Comparison of ENCODE assay signal across 17 cellular contexts in the genomic region with DNA sequence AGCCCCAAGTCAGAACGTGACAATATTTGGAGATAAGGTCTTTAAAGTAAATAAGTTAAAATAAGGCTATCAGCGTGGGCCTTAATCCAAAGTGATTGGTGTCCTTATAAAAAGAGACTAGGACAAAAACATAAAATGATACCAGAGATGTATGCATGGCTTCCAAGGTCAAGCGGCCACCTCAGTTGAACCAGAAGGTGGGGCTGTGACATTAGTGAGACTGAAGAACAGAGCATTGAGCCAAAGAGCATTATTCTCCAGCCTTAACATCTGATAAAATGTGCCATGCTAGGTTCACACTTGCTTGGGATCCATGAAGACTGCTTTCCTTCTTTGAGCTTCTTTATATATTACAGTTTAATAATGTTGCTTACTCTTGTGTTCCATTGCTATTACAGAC.
A peak's percentile ranks its signal among the peaks of the same experiment; 100 is the strongest.
DNase-seq lines count a peak whose midpoint lies in the region; ATAC-seq and TF ChIP-seq lines count a peak whose summit lies in the region.
"Had no signal": no experiment of that assay in that cellular context is flagged by ENCODE, and none has a peak within 500 bp of the region (broad histone marks: within the 10 kb centered on the region; RNA-seq: fewer than 3 reads in every experiment).

No MANE protein-coding gene starts in this region.

- H2AFZ ChIP-seq in GM23338 (no peak overlapping the region), OCI-LY1 (ENCODE audit: low read length) (no peak overlapping the region)
- H2AFZ ChIP-seq: PC-9 had no signal

- peak; percentile 42 for DNase-seq in DMS 273 (lab: John Stamatoyannopoulos, UW; ENCODE audit: unreplicated experiment)
- DNase-seq in DMS 273 treated with DMSO at 0.1 percent for 48 hours (lab: John Stamatoyannopoulos, UW), result no peak
- DNase-seq in GM23338 (ENCODE audit: low spot score), result peak; percentile 58
- DNase-seq in fibroblast of villous mesenchyme (ENCODE audit: low read depth), result no peak
- no peak for DNase-seq in aorta
- no peak for DNase-seq in activated effector memory CD4-positive, alpha-beta T cell treated with Interleukin-2 at 50 U/mL for 16 hours
- no peak for DNase-seq in ovary
- DNase-seq: 8988T; CD8-positive, alpha-beta T cell; foreskin melanocyte; KG1; mesenchymal stem cell; PC-9 had no signal

- H3K4me3 ChIP-seq in GM23338 (no peak overlapping the region), OCI-LY1 (ENCODE audit: low read depth, low read length, poor library complexity, severe bottlenecking) (no peak overlapping the region), fibroblast of villous mesenchyme (ENCODE audit: low read depth, low read length) (no peak overlapping the region), aorta (ENCODE audit: low read length in 2 of 2) (no peak overlapping the region), ovary (no peak overlapping the region)
- H3K4me3 ChIP-seq: PC-9 had no signal

- H3K9me3 Mint-ChIP-seq in GM23338, result no peaks in the 10 kb centered on the region
- H3K9me3 Mint-ChIP-seq: CD8-positive, alpha-beta T cell; stimulated activated memory B cell treated with anti-CD40 and anti-IgM and Interleukin-4, amounts not matched to agents 10 μg/mL and 1 μg/mL and 100 μg/mL, for 72 hours had no signal

- no peaks in the 10 kb centered on the region for H3F3A ChIP-seq in GM23338 (replicated peaks; ENCODE audit: low read depth)
- H3F3A ChIP-seq in OCI-LY1 (ENCODE audit: insufficient read depth, low read length), result no peaks in the 10 kb centered on the region

- H3K36me3 Mint-ChIP-seq in GM23338 (ENCODE audit: low read depth), result no peaks in the 10 kb centered on the region
- H3K36me3 Mint-ChIP-seq: activated naive CD4-positive, alpha-beta T cell treated with anti-CD3 and anti-CD28 coated beads, Interleukin-2, amount 50 U/mL, for 24 hours; CD8-positive, alpha-beta T cell; stimulated activated memory B cell treated with anti-CD40 and anti-IgM and Interleukin-4, amounts not matched to agents 10 μg/mL and 1 μg/mL and 100 μg/mL, for 72 hours had no signal

- H3K27ac ChIP-seq in GM23338 (ENCODE audit: low read depth), result no peak overlapping the region
- no peak overlapping the region for H3K27ac ChIP-seq in OCI-LY1 (ENCODE audit: low read depth, low read length, poor library complexity, severe bottlenecking)
- no peak overlapping the region for H3K27ac ChIP-seq in aorta (ENCODE audit: low read depth in 1 of 2, low read length in 2 of 2)
- H3K27ac ChIP-seq in ovary, result no peak overlapping the region
- H3K27ac ChIP-seq: neutrophil, PC-9 had no signal

- H3K9ac ChIP-seq in OCI-LY1 (ENCODE audit: low read length), result no peak overlapping the region

- H4K20me1 ChIP-seq in GM23338 (replicated peaks; ENCODE audit: insufficient read depth) (no peaks in the 10 kb centered on the region), OCI-LY1 (ENCODE audit: insufficient read depth, low read length) (no peaks in the 10 kb centered on the region)

- H3K79me2 ChIP-seq in GM23338 (replicated peaks; ENCODE audit: insufficient read depth) (no peaks in the 10 kb centered on the region), OCI-LY1 (ENCODE audit: insufficient read depth, low read length) (no peaks in the 10 kb centered on the region)

- H3K27ac Mint-ChIP-seq in GM23338, result no peak overlapping the region
- H3K27ac Mint-ChIP-seq: activated naive CD4-positive, alpha-beta T cell treated with anti-CD3 and anti-CD28 coated beads, Interleukin-2, amount 50 U/mL, for 24 hours; CD8-positive, alpha-beta T cell; stimulated activated memory B cell treated with anti-CD40 and anti-IgM and Interleukin-4, amounts not matched to agents 10 μg/mL and 1 μg/mL and 100 μg/mL, for 72 hours had no signal

- H3K9me3 ChIP-seq in OCI-LY1 (ENCODE audit: low read length) (no peaks in the 10 kb centered on the region), aorta (ENCODE audit: control insufficient read depth, low read length) (no peaks in the 10 kb centered on the region), ovary (no peaks in the 10 kb centered on the region)
- H3K9me3 ChIP-seq: neutrophil had no signal

- no peak overlapping the region for H3K4me3 Mint-ChIP-seq in GM23338
- H3K4me3 Mint-ChIP-seq: activated naive CD4-positive, alpha-beta T cell treated with anti-CD3 and anti-CD28 coated beads, Interleukin-2, amount 50 U/mL, for 24 hours; CD8-positive, alpha-beta T cell; stimulated activated memory B cell treated with anti-CD40 and anti-IgM and Interleukin-4, amounts not matched to agents 10 μg/mL and 1 μg/mL and 100 μg/mL, for 72 hours had no signal

- peaks cover 14% of the 10 kb centered on the region for H3K4me1 Mint-ChIP-seq in GM23338
- H3K4me1 Mint-ChIP-seq: activated naive CD4-positive, alpha-beta T cell treated with anti-CD3 and anti-CD28 coated beads, Interleukin-2, amount 50 U/mL, for 24 hours; stimulated activated memory B cell treated with anti-CD40 and anti-IgM and Interleukin-4, amounts not matched to agents 10 μg/mL and 1 μg/mL and 100 μg/mL, for 72 hours had no signal

- no peak for TF ChIP-seq EP300 in ovary (IDR thresholded peaks at IDR 0.05)

- ATAC-seq in GM23338 (peak; percentile 48; the same call in 2 of the 3 replicates), aorta (ENCODE audit: low FRiP score) (no peak)
- ATAC-seq: CD8-positive, alpha-beta T cell; stimulated activated memory B cell treated with anti-CD40 and anti-IgM and Interleukin-4, amounts not matched to agents 10 μg/mL and 1 μg/mL and 100 μg/mL, for 72 hours had no signal

- no peak for TF ChIP-seq POLR2A in ovary (IDR thresholded peaks at IDR 0.05)

- 77 to 79% methylated on average over 3 of the region's 3 CpGs for WGBS in aorta, 2 donors
- 74 to 83% (median 82%) methylated on average over 3 of the region's 3 CpGs for WGBS in ovary, 3 donors

- H3K36me3 ChIP-seq in GM23338 (ENCODE audit: insufficient read depth), result no peaks in the 10 kb centered on the region
- no peaks in the 10 kb centered on the region for H3K36me3 ChIP-seq in OCI-LY1 (ENCODE audit: insufficient read depth, low read length)
- H3K36me3 ChIP-seq in aorta (ENCODE audit: control insufficient read depth in 1 of 2, insufficient read depth in 2 of 2, low read length in 1 of 2), result no peaks in the 10 kb centered on the region
- H3K36me3 ChIP-seq in ovary, result no peaks in the 10 kb centered on the region
- H3K36me3 ChIP-seq: neutrophil had no signal

- no peaks in the 10 kb centered on the region for H3K27me3 ChIP-seq in GM23338 (ENCODE audit: insufficient read depth)
- no peaks in the 10 kb centered on the region for H3K27me3 ChIP-seq in OCI-LY1 (ENCODE audit: insufficient read depth, low read length)
- H3K27me3 ChIP-seq in aorta (ENCODE audit: control insufficient read depth in 1 of 2, insufficient read depth in 2 of 2, low read length in 1 of 2), result no peaks in the 10 kb centered on the region
- peaks cover 3% of the 10 kb centered on the region for H3K27me3 ChIP-seq in ovary
- H3K27me3 ChIP-seq: neutrophil had no signal

- no peaks in the 10 kb centered on the region for H3K9me2 ChIP-seq in GM23338 (ENCODE audit: insufficient read depth)
- no peaks in the 10 kb centered on the region for H3K9me2 ChIP-seq in OCI-LY1 (ENCODE audit: low read depth, low read length)

- no peaks in the 10 kb centered on the region for H3K27me3 Mint-ChIP-seq in GM23338 (ENCODE audit: insufficient read depth, low read depth, poor library complexity)
- H3K27me3 Mint-ChIP-seq: activated naive CD4-positive, alpha-beta T cell treated with anti-CD3 and anti-CD28 coated beads, Interleukin-2, amount 50 U/mL, for 24 hours; stimulated activated memory B cell treated with anti-CD40 and anti-IgM and Interleukin-4, amounts not matched to agents 10 μg/mL and 1 μg/mL and 100 μg/mL, for 72 hours had no signal

- H3K4me2 ChIP-seq in GM23338 (no peak overlapping the region), OCI-LY1 (ENCODE audit: low read length) (no peak overlapping the region)
- H3K4me2 ChIP-seq: PC-9 had no signal

- H3K4me1 ChIP-seq in GM23338 (ENCODE audit: insufficient read depth) (peaks cover 13% of the 10 kb centered on the region), OCI-LY1 (ENCODE audit: insufficient read depth, low read length, severe bottlenecking) (no peaks in the 10 kb centered on the region), aorta (ENCODE audit: control insufficient read depth in 1 of 2, insufficient read depth in 2 of 2, low read length in 2 of 2) (no peaks in the 10 kb centered on the region), ovary (ENCODE audit: insufficient read depth) (no peaks in the 10 kb centered on the region)

- TF ChIP-seq CTCF in GM23338 (conservative IDR thresholded peaks at IDR 0.05; ENCODE audit: low read depth in 2 of 2), result peak; percentile 71 to 80
- TF ChIP-seq CTCF in OCI-LY1 (IDR thresholded peaks at IDR 0.05; ENCODE audit: low read length), result peak; percentile 36; the same call in 1 of the 2 replicates
- TF ChIP-seq CTCF in fibroblast of villous mesenchyme (IDR thresholded peaks at IDR 0.05; ENCODE audit: insufficient read depth, low read depth, low read length), result peak; percentile 8
- no peak for TF ChIP-seq CTCF in ovary (IDR thresholded peaks at IDR 0.05)

- intact Hi-C loops in aorta (cut with DNase I), result no loop called here
- intact Hi-C loops in ovary (cut with DNase I), result no loop called here

TF ChIP-seq in GM23338, 12 proteins besides CTCF, POLR2A, EP300 and RAD21 (continues in another document):
- TF ChIP-seq NANOG (IDR thresholded peaks at IDR 0.05; ENCODE audit: borderline replicate concordance) (no peak), JUNB (IDR thresholded peaks at IDR 0.05; ENCODE audit: unreplicated experiment) (no peak), POLR2AphosphoS5 (IDR thresholded peaks at IDR 0.05; ENCODE audit: low read depth) (no peak)
- TF ChIP-seq, protein P1, sequence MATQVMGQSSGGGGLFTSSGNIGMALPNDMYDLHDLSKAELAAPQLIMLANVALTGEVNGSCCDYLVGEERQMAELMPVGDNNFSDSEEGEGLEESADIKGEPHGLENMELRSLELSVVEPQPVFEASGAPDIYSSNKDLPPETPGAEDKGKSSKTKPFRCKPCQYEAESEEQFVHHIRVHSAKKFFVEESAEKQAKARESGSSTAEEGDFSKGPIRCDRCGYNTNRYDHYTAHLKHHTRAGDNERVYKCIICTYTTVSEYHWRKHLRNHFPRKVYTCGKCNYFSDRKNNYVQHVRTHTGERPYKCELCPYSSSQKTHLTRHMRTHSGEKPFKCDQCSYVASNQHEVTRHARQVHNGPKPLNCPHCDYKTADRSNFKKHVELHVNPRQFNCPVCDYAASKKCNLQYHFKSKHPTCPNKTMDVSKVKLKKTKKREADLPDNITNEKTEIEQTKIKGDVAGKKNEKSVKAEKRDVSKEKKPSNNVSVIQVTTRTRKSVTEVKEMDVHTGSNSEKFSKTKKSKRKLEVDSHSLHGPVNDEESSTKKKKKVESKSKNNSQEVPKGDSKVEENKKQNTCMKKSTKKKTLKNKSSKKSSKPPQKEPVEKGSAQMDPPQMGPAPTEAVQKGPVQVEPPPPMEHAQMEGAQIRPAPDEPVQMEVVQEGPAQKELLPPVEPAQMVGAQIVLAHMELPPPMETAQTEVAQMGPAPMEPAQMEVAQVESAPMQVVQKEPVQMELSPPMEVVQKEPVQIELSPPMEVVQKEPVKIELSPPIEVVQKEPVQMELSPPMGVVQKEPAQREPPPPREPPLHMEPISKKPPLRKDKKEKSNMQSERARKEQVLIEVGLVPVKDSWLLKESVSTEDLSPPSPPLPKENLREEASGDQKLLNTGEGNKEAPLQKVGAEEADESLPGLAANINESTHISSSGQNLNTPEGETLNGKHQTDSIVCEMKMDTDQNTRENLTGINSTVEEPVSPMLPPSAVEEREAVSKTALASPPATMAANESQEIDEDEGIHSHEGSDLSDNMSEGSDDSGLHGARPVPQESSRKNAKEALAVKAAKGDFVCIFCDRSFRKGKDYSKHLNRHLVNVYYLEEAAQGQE (IDR thresholded peaks at IDR 0.05; ENCODE audit: unreplicated experiment), result no peak

Comparison
In these comparisons a context has a peak if more than half of its experiments do, and no peak if none do; other contexts are left out.
1. DNase-seq: peak in DMS 273 (single experiment) and GM23338 (single experiment); none in DMS 273 treated with DMSO at 0.1 percent for 48 hours (single experiment), fibroblast of villous mesenchyme (single experiment), aorta (0 of 2), activated effector memory CD4-positive, alpha-beta T cell treated with Interleukin-2 at 50 U/mL for 16 hours (single experiment) and ovary (0 of 5).
2. CTCF ChIP-seq: peak in GM23338 (2 of 2), OCI-LY1 (single experiment) and fibroblast of villous mesenchyme (single experiment); none in ovary (0 of 3).